In genomic region chr13:100491164-100491847, GRCh38 we compare ENCODE assay signal across 11 cellular contexts.
DNase-seq lines count a peak whose midpoint lies in the region; ATAC-seq and TF ChIP-seq lines count a peak whose summit lies in the region.
"Had no signal": no experiment of that assay in that cellular context is flagged by ENCODE, and none has a peak within 500 bp of the region (broad histone marks: within the 10 kb centered on the region; RNA-seq: fewer than 3 reads in every experiment).

No MANE protein-coding gene starts in this region.

- H3K27me3 ChIP-seq in fibroblast of lung (ENCODE audit: control insufficient read depth, insufficient read depth, low read length): no peaks in the 10 kb centered on the region
- no peaks in the 10 kb centered on the region for H3K27me3 ChIP-seq in naive thymus-derived CD4-positive, alpha-beta T cell (ENCODE audit: control insufficient read depth in 2 of 2, insufficient read depth in 2 of 2, low read length in 2 of 2)
- H3K27me3 ChIP-seq: foreskin keratinocyte had no signal

- H3K36me3 Mint-ChIP-seq in natural killer cell treated with Interleukin-12 subunit alpha and Interleukin-12 subunit beta and Interleukin-15 and Interleukin-18, amount 100 ng/mL, for 72 hours: no peaks in the 10 kb centered on the region
- peaks cover 0 to 21% (median 2%) of the 10 kb centered on the region in 5 donors for H3K36me3 Mint-ChIP-seq in naive thymus-derived CD4-positive, alpha-beta T cell

- H3K9ac ChIP-seq in fibroblast of lung (ENCODE audit: insufficient read depth, low read length): no peak overlapping the region

- H3K79me2 ChIP-seq in fibroblast of lung (ENCODE audit: control insufficient read depth, insufficient read depth, low read length): no peaks in the 10 kb centered on the region

- ATAC-seq in omental fat pad (ENCODE audit: low FRiP score): peak; percentile 36
- no peak for ATAC-seq in natural killer cell treated with Interleukin-12 subunit alpha and Interleukin-12 subunit beta and Interleukin-15 and Interleukin-18, amount 100 ng/mL, for 72 hours
- no peak for ATAC-seq in GM21381 (IDR thresholded peaks at IDR 0.05; ENCODE audit: unreplicated experiment)
- ATAC-seq in naive thymus-derived CD4-positive, alpha-beta T cell: no peak
- ATAC-seq: foreskin keratinocyte had no signal

- no peak overlapping the region for H2AFZ ChIP-seq in fibroblast of lung (ENCODE audit: low read length)

- no peaks in the 10 kb centered on the region for H3K36me3 ChIP-seq in fibroblast of lung (ENCODE audit: control insufficient read depth, insufficient read depth, low read length)
- H3K36me3 ChIP-seq in naive thymus-derived CD4-positive, alpha-beta T cell (ENCODE audit: control insufficient read depth in 2 of 3, insufficient read depth in 3 of 3, low read length in 3 of 3): no peaks in the 10 kb centered on the region

- CTCF ChIA-PET in naive thymus-derived CD4-positive, alpha-beta T cell (lab: Charles Lee): interaction anchor here (0.6 kb wide), 1 partner anchor 21 kb away, joined by 3 read pairs; no protein-coding TSS in a partner anchor

- H3K4me1 ChIP-seq in fibroblast of lung (ENCODE audit: control insufficient read depth, extremely low read depth, insufficient read depth, low read length): no peaks in the 10 kb centered on the region
- no peaks in the 10 kb centered on the region for H3K4me1 ChIP-seq in naive thymus-derived CD4-positive, alpha-beta T cell (ENCODE audit: control insufficient read depth in 2 of 2, insufficient read depth in 2 of 2, low read length in 2 of 2)
- H3K4me1 ChIP-seq: foreskin keratinocyte had no signal

- DNase-seq in GM03348 (ENCODE audit: low spot score): peak; percentile 36
- peak; percentile 75 for DNase-seq in NOMO-1 treated with DMSO at 0.1 percent for 48 hours (lab: John Stamatoyannopoulos, UW; ENCODE audit: unreplicated experiment)
- DNase-seq in fibroblast of lung (ENCODE audit: low read depth in 2 of 2): peak; percentile 77 to 89
- DNase-seq in omental fat pad (ENCODE audit: low spot score): no peak
- DNase-seq in activated T-cell treated with anti-CD3 and anti-CD28 coated beads, Interleukin-2, amount 50 U/mL, for 1 hour: no peak
- DNase-seq in natural killer cell treated with Interleukin-12 subunit alpha and Interleukin-12 subunit beta and Interleukin-15 and Interleukin-18, amount 100 ng/mL, for 72 hours (ENCODE audit: low spot score): no peak
- no peak for DNase-seq in naive thymus-derived CD4-positive, alpha-beta T cell
- DNase-seq: EL, foreskin keratinocyte had no signal

- TF ChIP-seq CTCF in fibroblast of lung (conservative IDR thresholded peaks at IDR 0.05 in 1 of 2, IDR thresholded peaks at IDR 0.05 in 1 of 2; ENCODE audit: low read depth in 1 of 2, low read length in 2 of 2) (peak; percentile 16 to 44), omental fat pad (IDR thresholded peaks at IDR 0.05) (no peak)

- H3K4me1 Mint-ChIP-seq in natural killer cell treated with Interleukin-12 subunit alpha and Interleukin-12 subunit beta and Interleukin-15 and Interleukin-18, amount 100 ng/mL, for 72 hours (ENCODE audit: low read depth in 2 of 2): peaks cover 22% of the 10 kb centered on the region in 2 donors
- H3K4me1 Mint-ChIP-seq in naive thymus-derived CD4-positive, alpha-beta T cell: peaks cover 0 to 8% (median 0%) of the 10 kb centered on the region in 7 donors

- H3K4me3 ChIP-seq in fibroblast of lung (replicated peaks in 1 of 4; ENCODE audit: control extremely low read depth in 1 of 4, insufficient read depth in 1 of 4, low read depth in 3 of 4, low read length in 4 of 4): no peak overlapping the region
- H3K4me3 ChIP-seq in naive thymus-derived CD4-positive, alpha-beta T cell (ENCODE audit: low read length): no peak overlapping the region

- peak overlapping the region in 1 of 2 donors; percentile 57 for H3K27ac Mint-ChIP-seq in natural killer cell treated with Interleukin-12 subunit alpha and Interleukin-12 subunit beta and Interleukin-15 and Interleukin-18, amount 100 ng/mL, for 72 hours
- H3K27ac Mint-ChIP-seq in naive thymus-derived CD4-positive, alpha-beta T cell: no peak overlapping the region
- H3K27ac Mint-ChIP-seq: activated T-helper 1 cell treated with anti-CD3 and anti-CD28 coated beads, Interleukin-12 subunit alpha, Interleukin-12 subunit beta, Interleukin-2, Interleukin-4 antibody, amounts not matched to agents 30 ng/mL and 10 ng/mL and 1 ng/mL, durations not matched to agents 14 hours and 24 hours and 36 hours had no signal

- no peaks in the 10 kb centered on the region for H3K27me3 Mint-ChIP-seq in natural killer cell treated with Interleukin-12 subunit alpha and Interleukin-12 subunit beta and Interleukin-15 and Interleukin-18, amount 100 ng/mL, for 72 hours
- no peaks in the 10 kb centered on the region for H3K27me3 Mint-ChIP-seq in naive thymus-derived CD4-positive, alpha-beta T cell

- intact Hi-C loops in naive thymus-derived CD4-positive, alpha-beta T cell (cut with micrococcal nuclease): no loop called here

- H3K9me3 ChIP-seq in fibroblast of lung (ENCODE audit: control insufficient read depth, insufficient read depth, low read depth, low read length): no peaks in the 10 kb centered on the region
- H3K9me3 ChIP-seq in naive thymus-derived CD4-positive, alpha-beta T cell (ENCODE audit: control insufficient read depth in 2 of 3, low read length in 3 of 3): no peaks in the 10 kb centered on the region

- no peak overlapping the region for H3K27ac ChIP-seq in fibroblast of lung (ENCODE audit: insufficient read depth, low read length)
- no peak overlapping the region for H3K27ac ChIP-seq in naive thymus-derived CD4-positive, alpha-beta T cell (ENCODE audit: low read depth, low read length)
- H3K27ac ChIP-seq: foreskin keratinocyte had no signal

- POLR2A ChIA-PET in naive thymus-derived CD4-positive, alpha-beta T cell (lab: Charles Lee): no interaction called here

- no peak overlapping the region for H3K4me2 ChIP-seq in fibroblast of lung (ENCODE audit: extremely low read depth, insufficient read depth, low read length)

- no peaks in the 10 kb centered on the region for H3K9me3 Mint-ChIP-seq in natural killer cell treated with Interleukin-12 subunit alpha and Interleukin-12 subunit beta and Interleukin-15 and Interleukin-18, amount 100 ng/mL, for 72 hours
- no peaks in the 10 kb centered on the region for H3K9me3 Mint-ChIP-seq in naive thymus-derived CD4-positive, alpha-beta T cell
- H3K9me3 Mint-ChIP-seq: activated T-helper 1 cell treated with anti-CD3 and anti-CD28 coated beads, Interleukin-12 subunit alpha, Interleukin-12 subunit beta, Interleukin-2, Interleukin-4 antibody, amounts not matched to agents 30 ng/mL and 10 ng/mL and 1 ng/mL, durations not matched to agents 14 hours and 24 hours and 36 hours had no signal

- H3K4me3 Mint-ChIP-seq in natural killer cell treated with Interleukin-12 subunit alpha and Interleukin-12 subunit beta and Interleukin-15 and Interleukin-18, amount 100 ng/mL, for 72 hours: no peak overlapping the region
- no peak overlapping the region for H3K4me3 Mint-ChIP-seq in naive thymus-derived CD4-positive, alpha-beta T cell
- H3K4me3 Mint-ChIP-seq: activated T-helper 1 cell treated with anti-CD3 and anti-CD28 coated beads, Interleukin-12 subunit alpha, Interleukin-12 subunit beta, Interleukin-2, Interleukin-4 antibody, amounts not matched to agents 30 ng/mL and 10 ng/mL and 1 ng/mL, durations not matched to agents 14 hours and 24 hours and 36 hours had no signal

- no peaks in the 10 kb centered on the region for H4K20me1 ChIP-seq in fibroblast of lung (ENCODE audit: control insufficient read depth, extremely low read depth, insufficient read depth, low read length)

Comparison
In these comparisons a context has a peak if more than half of its experiments do, and no peak if none do; other contexts are left out.
1. DNase-seq: peak in GM03348 (single experiment), NOMO-1 treated with DMSO at 0.1 percent for 48 hours (single experiment) and fibroblast of lung (2 of 2); none in omental fat pad (single experiment), activated T-cell treated with anti-CD3 and anti-CD28 coated beads, Interleukin-2, amount 50 U/mL, for 1 hour (single experiment), natural killer cell treated with Interleukin-12 subunit alpha and Interleukin-12 subunit beta and Interleukin-15 and Interleukin-18, amount 100 ng/mL, for 72 hours (single experiment) and naive thymus-derived CD4-positive, alpha-beta T cell (0 of 9).
2. CTCF ChIP-seq: peak in fibroblast of lung (2 of 2); none in omental fat pad (0 of 3).